Comparison of ENCODE assay signal across 1 cellular context in genomic region chr4:148112231-148112982, GRCh38.
TF ChIP-seq lines count a peak whose summit lies in the region.

No MANE protein-coding gene starts in this region.

TF ChIP-seq in GM23338, 12 proteins besides CTCF, POLR2A, EP300 and RAD21 (continued from another document):
- no peak for TF ChIP-seq POLR2AphosphoS5 (IDR thresholded peaks at IDR 0.05; ENCODE audit: low read depth)
- no peak for TF ChIP-seq ZNF114 (CRISPR knock-in tag; IDR thresholded peaks at IDR 0.05)
- TF ChIP-seq EZH2phosphoT487 (IDR thresholded peaks at IDR 0.05; ENCODE audit: unreplicated experiment), result no peak
- TF ChIP-seq ETS1 (IDR thresholded peaks at IDR 0.05), result no peak
- TF ChIP-seq ZNF331 (CRISPR knock-in tag; IDR thresholded peaks at IDR 0.05; ENCODE audit: low read depth), result no peak
- no peak for TF ChIP-seq NANOG (IDR thresholded peaks at IDR 0.05; ENCODE audit: borderline replicate concordance)
- TF ChIP-seq JUNB (IDR thresholded peaks at IDR 0.05; ENCODE audit: unreplicated experiment), result no peak
- no peak for TF ChIP-seq CREB1 (CRISPR knock-in tag; IDR thresholded peaks at IDR 0.05; ENCODE audit: low read depth)
- TF ChIP-seq ZNF462 (CRISPR knock-in tag; IDR thresholded peaks at IDR 0.05), result no peak
- no peak for TF ChIP-seq STAT1 (IDR thresholded peaks at IDR 0.05; ENCODE audit: unreplicated experiment)
